ENCODE assay signal across 18 cellular contexts in genomic region chr20:44009679-44009992, GRCh38.
A peak's percentile ranks its signal among the peaks of the same experiment; 100 is the strongest.
DNase-seq lines count a peak whose midpoint lies in the region; TF ChIP-seq lines count a peak whose summit lies in the region.
"Had no signal": no experiment of that assay in that cellular context is flagged by ENCODE, and none has a peak within 500 bp of the region (broad histone marks: within the 10 kb centered on the region; RNA-seq: fewer than 3 reads in every experiment).

No MANE protein-coding gene starts in this region.

- H3K9ac ChIP-seq in Karpas-422 (ENCODE audit: low read length), result no peak overlapping the region

- POLR2A ChIA-PET in OCI-LY7 (lab: Charles Lee), result no interaction called here

- no peaks in the 10 kb centered on the region for H3K27me3 ChIP-seq in Karpas-422 (ENCODE audit: low read length)
- H3K27me3 ChIP-seq in transverse colon, result no peaks in the 10 kb centered on the region
- peaks cover 0 to 4% (median 0%) of the 10 kb centered on the region in 45 donors for H3K27me3 ChIP-seq in dorsolateral prefrontal cortex
- H3K27me3 ChIP-seq: Peyer's patch had no signal

- intact Hi-C loops in transverse colon (cut with DNase I; ENCODE audit: low total_unique reads), result no loop called here
- intact Hi-C loops in OCI-LY7 (cut with micrococcal nuclease; ENCODE audit: unreplicated experiment), result no loop called here
- intact Hi-C loops in dorsolateral prefrontal cortex (cut with DNase I), result no loop called here

- in situ Hi-C loops in transverse colon (cut with MboI; ENCODE audit: low pct_ligation_motif_present in 1 of 4, low pct_unique_long_range_greater_than_20kb in 1 of 4, low sequenced_read_pairs in 3 of 4), result no loop called here

- H3K36me3 Mint-ChIP-seq in brain, result peaks cover 4% of the 10 kb centered on the region
- H3K36me3 Mint-ChIP-seq: CD14-positive monocyte had no signal

- WGBS in transverse colon (ENCODE audit: low coverage in 1 of 2), 2 donors, result 84 to 89% methylated on average over 3 to 5 of the region's 5 CpGs

- H3K27me3 Mint-ChIP-seq in brain, result peaks cover 10% of the 10 kb centered on the region

- peak overlapping the region in 3 of 5 experiments; percentile 41 to 65 (median 63) for H3K27ac Mint-ChIP-seq in brain
- H3K27ac Mint-ChIP-seq: CD14-positive monocyte; T-helper 1 cell treated with Interleukin-12 subunit alpha and Interleukin-12 subunit beta and Interleukin-4 antibody, amounts not matched to agents 30 μg/mL and 1 μg/mL, for 36 hours had no signal

- no TSS peak for BruUV-seq in OCI-LY7 (replicated peaks; lab: Mats Ljungman, UMichigan)

- peaks cover 46% of the 10 kb centered on the region for H3K4me1 Mint-ChIP-seq in brain

- CTCF ChIA-PET in OCI-LY7 (lab: Charles Lee; ENCODE audit: unreplicated experiment), result no interaction called here

- TF ChIP-seq CTCF in brain (conservative IDR thresholded peaks at IDR 0.05) (no peak), transverse colon (IDR thresholded peaks at IDR 0.05) (no peak), OCI-LY7 (conservative IDR thresholded peaks at IDR 0.05; ENCODE audit: low read length) (no peak), dorsolateral prefrontal cortex (IDR thresholded peaks at IDR 0.05 in 54 of 56, conservative IDR thresholded peaks at IDR 0.05 in 2 of 56; ENCODE audit: low read depth in 1 of 56, partially characterized antibody in 56 of 56) (no peak)

- TF ChIP-seq EP300 in transverse colon (IDR thresholded peaks at IDR 0.05; ENCODE audit: low read depth), result no peak

- H4K20me1 ChIP-seq in Karpas-422 (ENCODE audit: insufficient read depth, low read depth, low read length), result no peaks in the 10 kb centered on the region
- H4K20me1 ChIP-seq in OCI-LY7 (ENCODE audit: insufficient read depth, low read length), result no peaks in the 10 kb centered on the region

- no peak overlapping the region for H2AFZ ChIP-seq in Karpas-422 (ENCODE audit: low read length)
- H2AFZ ChIP-seq in OCI-LY7 (ENCODE audit: low read length), result no peak overlapping the region

- H3K79me2 ChIP-seq in Karpas-422 (ENCODE audit: low read length), result peaks cover 83% of the 10 kb centered on the region
- no peaks in the 10 kb centered on the region for H3K79me2 ChIP-seq in OCI-LY7 (ENCODE audit: insufficient read depth, low read depth, low read length)

- no peaks in the 10 kb centered on the region for H3K9me2 ChIP-seq in Karpas-422 (replicated peaks; ENCODE audit: insufficient read depth, low read length)
- H3K9me2 ChIP-seq in OCI-LY7 (ENCODE audit: insufficient read depth, low read length), result no peaks in the 10 kb centered on the region

- DNase-seq in DMS79 treated with DMSO at 0.1 percent for 48 hours (lab: John Stamatoyannopoulos, UW), result peak; percentile 44
- no peak for DNase-seq in DMS79 (lab: John Stamatoyannopoulos, UW)
- no peak for DNase-seq in Karpas-422
- DNase-seq in transverse colon, result no peak
- DNase-seq in OCI-LY7 (ENCODE audit: low spot score), result no peak
- DNase-seq in dorsolateral prefrontal cortex, result no peak
- no peak for DNase-seq in NCI-H1930 (lab: John Stamatoyannopoulos, UW)
- DNase-seq: ACHN; KG1; NCI-H146; NCI-H446; NK-92 treated with Interleukin-12 subunit alpha and Interleukin-12 subunit beta, amount 100 ng/mL, for 24 hours; Peyer's patch had no signal

- H3K36me3 ChIP-seq in Karpas-422 (ENCODE audit: insufficient read depth, low read length), result peaks cover 42% of the 10 kb centered on the region
- no peaks in the 10 kb centered on the region for H3K36me3 ChIP-seq in transverse colon
- no peaks in the 10 kb centered on the region for H3K36me3 ChIP-seq in OCI-LY7 (ENCODE audit: insufficient read depth, low read length)
- H3K36me3 ChIP-seq: HAP-1, Peyer's patch had no signal

- H3K4me2 ChIP-seq in Karpas-422 (ENCODE audit: low read depth, low read length, poor library complexity, severe bottlenecking) (no peak overlapping the region), OCI-LY7 (ENCODE audit: low read length) (no peak overlapping the region)

- H3K4me3 ChIP-seq in Karpas-422 (ENCODE audit: low read length) (no peak overlapping the region), transverse colon (no peak overlapping the region), OCI-LY7 (ENCODE audit: low read depth, low read length, poor library complexity, severe bottlenecking) (no peak overlapping the region), dorsolateral prefrontal cortex (no peak overlapping the region)
- H3K4me3 ChIP-seq: HAP-1, Peyer's patch had no signal

- H3K4me1 ChIP-seq in Karpas-422 (ENCODE audit: low read length) (peaks cover 99% of the 10 kb centered on the region), transverse colon (peaks cover 5 to 25% (median 13%) of the 10 kb centered on the region in 4 donors), OCI-LY7 (ENCODE audit: insufficient read depth, low read length, poor library complexity, severe bottlenecking) (no peaks in the 10 kb centered on the region)
- H3K4me1 ChIP-seq: HAP-1 had no signal

- H3K27ac ChIP-seq in Karpas-422 (ENCODE audit: low read length) (peak overlapping the region; percentile 70), transverse colon (peak overlapping the region in 3 of 4 donors; percentile 9 to 29 (median 10)), OCI-LY7 (ENCODE audit: low read depth, low read length, poor library complexity, severe bottlenecking) (no peak overlapping the region), dorsolateral prefrontal cortex (no peak overlapping the region)
- H3K27ac ChIP-seq: 22Rv1, Peyer's patch had no signal

- no peak for TF ChIP-seq POLR2A in transverse colon (IDR thresholded peaks at IDR 0.05)

- no peaks in the 10 kb centered on the region for H3K9me3 ChIP-seq in Karpas-422 (ENCODE audit: low read length)
- no peaks in the 10 kb centered on the region for H3K9me3 ChIP-seq in transverse colon
- no peaks in the 10 kb centered on the region for H3K9me3 ChIP-seq in OCI-LY7 (ENCODE audit: low read length)
- H3K9me3 ChIP-seq: HAP-1, Peyer's patch had no signal

- H3K4me3 Mint-ChIP-seq in brain, result no peak overlapping the region
- H3K4me3 Mint-ChIP-seq: CD14-positive monocyte; T-helper 1 cell treated with Interleukin-12 subunit alpha and Interleukin-12 subunit beta and Interleukin-4 antibody, amounts not matched to agents 30 μg/mL and 1 μg/mL, for 36 hours had no signal

- H3K9me3 Mint-ChIP-seq in brain, result no peaks in the 10 kb centered on the region
- H3K9me3 Mint-ChIP-seq: CD14-positive monocyte had no signal

Comparison
In these comparisons a context has a peak if more than half of its experiments do, and no peak if none do; other contexts are left out.
1. H3K27ac ChIP-seq: peak in Karpas-422 (single experiment) and transverse colon (3 of 4); none in OCI-LY7 (single experiment) and dorsolateral prefrontal cortex (0 of 59).